In genomic region chr2:199862779-199863178, GRCh38 we compare ENCODE assay signal across 16 cellular contexts. TPM values are rescaled to one million over a fixed set of nuclear protein-coding genes. Genes with fewer than 3 reads are reported as not detected.
DNase-seq lines count a peak whose midpoint lies in the region; ATAC-seq and TF ChIP-seq lines count a peak whose summit lies in the region.
"Had no signal": no experiment of that assay in that cellular context is flagged by ENCODE, and none has a peak within 500 bp of the region (broad histone marks: within the 10 kb centered on the region; RNA-seq: fewer than 3 reads in every experiment).

No MANE protein-coding gene starts in this region.

- no peak overlapping the region for H2AFZ ChIP-seq in mesenchymal stem cell (ENCODE audit: low read depth, low read length)
- H2AFZ ChIP-seq: GM23338 had no signal

- H3K4me3 ChIP-seq in mesenchymal stem cell (ENCODE audit: insufficient read depth in 1 of 2, low read depth in 1 of 2, low read length in 2 of 2): no peak overlapping the region
- H3K4me3 ChIP-seq: GM23338, Peyer's patch, SJCRH30 had no signal

- H2BK120ac ChIP-seq in mesenchymal stem cell (ENCODE audit: low read depth, low read length): no peak overlapping the region

- no peak overlapping the region for H3K4me2 ChIP-seq in mesenchymal stem cell (ENCODE audit: low read length, poor library complexity, severe bottlenecking)
- H3K4me2 ChIP-seq: GM23338 had no signal

- no peaks in the 10 kb centered on the region for H3K4me1 ChIP-seq in mesenchymal stem cell (ENCODE audit: control insufficient read depth, insufficient read depth, low read depth, low read length)
- H3K4me1 ChIP-seq: Peyer's patch, SJCRH30 had no signal

- no peak overlapping the region for H4K8ac ChIP-seq in mesenchymal stem cell (ENCODE audit: low read length)

- H2BK15ac ChIP-seq in mesenchymal stem cell (ENCODE audit: low read depth, poor library complexity, severe bottlenecking): no peak overlapping the region

- TF ChIP-seq CTCF in natural killer cell (IDR thresholded peaks at IDR 0.05): no peak

- no peaks in the 10 kb centered on the region for H3K79me1 ChIP-seq in mesenchymal stem cell (replicated peaks; ENCODE audit: low read length, poor library complexity, severe bottlenecking)

- H3K9ac ChIP-seq in mesenchymal stem cell (ENCODE audit: low read length): no peak overlapping the region

- peaks cover 0 to 13% of the 10 kb centered on the region in 2 experiments for H3K27me3 ChIP-seq in mesenchymal stem cell (ENCODE audit: control insufficient read depth in 1 of 2, insufficient read depth in 1 of 2, low read length in 2 of 2)
- H3K27me3 ChIP-seq: Peyer's patch, SJCRH30 had no signal

- no peak overlapping the region for H3K27ac ChIP-seq in mesenchymal stem cell (ENCODE audit: low read length, poor library complexity, severe bottlenecking)
- no peak overlapping the region for H3K27ac ChIP-seq in caudate nucleus (ENCODE audit: low read depth, low read length)
- H3K27ac ChIP-seq: Peyer's patch, SJCRH30 had no signal

- no peak overlapping the region for H3K23ac ChIP-seq in mesenchymal stem cell (ENCODE audit: low read length in 2 of 2)

- H3K36me3 ChIP-seq in mesenchymal stem cell (ENCODE audit: control insufficient read depth in 1 of 2, insufficient read depth in 2 of 2, low read depth in 1 of 2, low read length in 2 of 2): no peaks in the 10 kb centered on the region
- H3K36me3 ChIP-seq: Peyer's patch, SJCRH30 had no signal

- no peak overlapping the region for H3K14ac ChIP-seq in mesenchymal stem cell (ENCODE audit: low read length in 2 of 2)

- CTCF ChIA-PET in activated CD4-positive, alpha-beta T cell treated with anti-CD3 and anti-CD28 coated beads, Interleukin-2, amount 10 ng/mL, durations not matched to agents 7 days and 5 days (lab: Charles Lee): no interaction called here

- H3K4me1 Mint-ChIP-seq in activated CD4-positive, alpha-beta T cell treated with anti-CD3 and anti-CD28 coated beads, Interleukin-2, amount 10 ng/mL, durations not matched to agents 7 days and 5 days: no peaks in the 10 kb centered on the region
- H3K4me1 Mint-ChIP-seq in natural killer cell: no peaks in the 10 kb centered on the region
- H3K4me1 Mint-ChIP-seq: CD4-positive, CD25-positive, alpha-beta regulatory T cell had no signal

- no peak overlapping the region for H2BK12ac ChIP-seq in mesenchymal stem cell (ENCODE audit: low read length in 2 of 2)

- peaks cover 40% of the 10 kb centered on the region for H3K27me3 Mint-ChIP-seq in activated CD4-positive, alpha-beta T cell treated with anti-CD3 and anti-CD28 coated beads, Interleukin-2, amount 10 ng/mL, durations not matched to agents 7 days and 5 days
- H3K27me3 Mint-ChIP-seq in natural killer cell (ENCODE audit: low read depth in 2 of 2): peaks cover 12 to 26% of the 10 kb centered on the region in 2 donors

- WGBS in mesenchymal stem cell: 63% methylated on average over 3 of the region's 3 CpGs

- no peak overlapping the region for H3K4ac ChIP-seq in mesenchymal stem cell (ENCODE audit: low read depth in 1 of 2, low read length in 2 of 2)

- no peak overlapping the region for H3K27ac Mint-ChIP-seq in activated CD4-positive, alpha-beta T cell treated with anti-CD3 and anti-CD28 coated beads, Interleukin-2, amount 10 ng/mL, durations not matched to agents 7 days and 5 days
- H3K27ac Mint-ChIP-seq in natural killer cell: no peak overlapping the region
- H3K27ac Mint-ChIP-seq: CD4-positive, CD25-positive, alpha-beta regulatory T cell; GM23338 had no signal

- no peak overlapping the region for H2BK5ac ChIP-seq in mesenchymal stem cell (ENCODE audit: low read depth, low read length, poor library complexity, severe bottlenecking)

- H3K18ac ChIP-seq in mesenchymal stem cell (ENCODE audit: low read depth in 1 of 2, low read length in 2 of 2): no peak overlapping the region

- H3K4me3 Mint-ChIP-seq in activated CD4-positive, alpha-beta T cell treated with anti-CD3 and anti-CD28 coated beads, Interleukin-2, amount 10 ng/mL, durations not matched to agents 7 days and 5 days: no peak overlapping the region
- H3K4me3 Mint-ChIP-seq in natural killer cell: no peak overlapping the region
- H3K4me3 Mint-ChIP-seq: CD4-positive, CD25-positive, alpha-beta regulatory T cell; GM23338 had no signal

- no peaks in the 10 kb centered on the region for H3K9me3 ChIP-seq in mesenchymal stem cell (ENCODE audit: control insufficient read depth, low read length)
- H3K9me3 ChIP-seq: Peyer's patch, SJCRH30 had no signal

- intact Hi-C loops in natural killer cell (cut with micrococcal nuclease): no loop called here

- POLR2A ChIA-PET in activated CD4-positive, alpha-beta T cell treated with anti-CD3 and anti-CD28 coated beads, Interleukin-2, amount 10 ng/mL, durations not matched to agents 7 days and 5 days (lab: Charles Lee): no interaction called here

- H2AK5ac ChIP-seq in mesenchymal stem cell (ENCODE audit: low read length, severe bottlenecking): no peak overlapping the region

- H4K91ac ChIP-seq in mesenchymal stem cell (ENCODE audit: low read length): no peak overlapping the region

- no peaks in the 10 kb centered on the region for H3K36me3 Mint-ChIP-seq in activated CD4-positive, alpha-beta T cell treated with anti-CD3 and anti-CD28 coated beads, Interleukin-2, amount 10 ng/mL, durations not matched to agents 7 days and 5 days (ENCODE audit: low read depth)
- no peaks in the 10 kb centered on the region for H3K36me3 Mint-ChIP-seq in natural killer cell
- H3K36me3 Mint-ChIP-seq: CD4-positive, CD25-positive, alpha-beta regulatory T cell had no signal

- ATAC-seq in natural killer cell: no peak
- ATAC-seq: GM23338 had no signal

- no peaks in the 10 kb centered on the region for H3K9me3 Mint-ChIP-seq in activated CD4-positive, alpha-beta T cell treated with anti-CD3 and anti-CD28 coated beads, Interleukin-2, amount 10 ng/mL, durations not matched to agents 7 days and 5 days
- H3K9me3 Mint-ChIP-seq in natural killer cell: no peaks in the 10 kb centered on the region
- H3K9me3 Mint-ChIP-seq: CD4-positive, CD25-positive, alpha-beta regulatory T cell; GM23338 had no signal

- peak; percentile 13 for DNase-seq in SIG-M5 treated with dmso at 0.1 percent for 504 hours (lab: John Stamatoyannopoulos, UW; ENCODE audit: unreplicated experiment)
- DNase-seq in SIG-M5 (lab: John Stamatoyannopoulos, UW): no peak
- DNase-seq in RPMI7951 (ENCODE audit: low read depth): peak; percentile 4
- DNase-seq in mesenchymal stem cell: peak; percentile 5
- no peak for DNase-seq in NCI-H345 (lab: John Stamatoyannopoulos, UW)
- no peak for DNase-seq in activated CD4-positive, alpha-beta T cell treated with anti-CD3 and anti-CD28 coated beads, Interleukin-2, amount 10 ng/mL, durations not matched to agents 7 days and 5 days
- no peak for DNase-seq in natural killer cell
- DNase-seq in caudate nucleus (lab: John Stamatoyannopoulos, UW): no peak
- DNase-seq: CD4-positive, CD25-positive, alpha-beta regulatory T cell; GDM1; NCI-H1105; NCI-H1694 treated with DMSO at 0.1 percent for 48 hours; NCI-H69; Peyer's patch; SJCRH30 had no signal

RNA-seq across cellular contexts. Expression of gene FTCDNL1, which starts 11.8 kb away (rescaled TPM):
- 3.0 and 3.1 TPM in 2 replicates for total RNA-seq in RPMI7951 (2014; rRNA removed; shearing (Covaris generic))
- 0.01 TPM for polyA plus RNA-seq in mesenchymal stem cell (2013, experiment 1 of 2)
- 0.04 TPM for polyA plus RNA-seq in mesenchymal stem cell (2013, experiment 2 of 2)
- 1 to 10 TPM; 2.3 to 2.4 TPM for total RNA-seq in activated CD4-positive, alpha-beta T cell treated with anti-CD3 and anti-CD28 coated beads, Interleukin-2, amount 10 ng/mL, durations not matched to agents 7 days and 5 days
- under 1 TPM in 2 of 3 donors, not detected in 1; 0.52 to 0.95 TPM for total RNA-seq in natural killer cell

RNA-seq across cellular contexts. Expression of gene C2orf69, which starts 48.3 kb away (rescaled TPM):
- total RNA-seq in RPMI7951 (2014; rRNA removed; shearing (Covaris generic)): 22.5 and 22.6 TPM in 2 replicates
- polyA plus RNA-seq in mesenchymal stem cell (2013, experiment 1 of 2): 5.9 TPM
- 6.2 TPM for polyA plus RNA-seq in mesenchymal stem cell (2013, experiment 2 of 2)
- total RNA-seq in activated CD4-positive, alpha-beta T cell treated with anti-CD3 and anti-CD28 coated beads, Interleukin-2, amount 10 ng/mL, durations not matched to agents 7 days and 5 days: 10 to 100 TPM; 18.0 to 18.4 TPM
- total RNA-seq in natural killer cell: 10 to 100 TPM; 11.8 to 15.0 (median 13.0) TPM

Comparison
In these comparisons a context has a peak if more than half of its experiments do, and no peak if none do; other contexts are left out.
1. DNase-seq: peak in SIG-M5 treated with dmso at 0.1 percent for 504 hours (single experiment), RPMI7951 (single experiment) and mesenchymal stem cell (single experiment); none in SIG-M5 (single experiment), NCI-H345 (single experiment), activated CD4-positive, alpha-beta T cell treated with anti-CD3 and anti-CD28 coated beads, Interleukin-2, amount 10 ng/mL, durations not matched to agents 7 days and 5 days (single experiment), natural killer cell (single experiment) and caudate nucleus (0 of 61).